In genomic region chr21:45420061-45420521, GRCh38 we compare ENCODE assay signal across 17 cellular contexts. TPM values are rescaled to one million over a fixed set of nuclear protein-coding genes. Genes with fewer than 3 reads are reported as not detected.
A peak's percentile ranks its signal among the peaks of the same experiment; 100 is the strongest.
DNase-seq lines count a peak whose midpoint lies in the region; ATAC-seq and TF ChIP-seq lines count a peak whose summit lies in the region.
"Had no signal": no experiment of that assay in that cellular context is flagged by ENCODE, and none has a peak within 500 bp of the region (broad histone marks: within the 10 kb centered on the region; RNA-seq: fewer than 3 reads in every experiment).

No MANE protein-coding gene starts in this region.

- TF ChIP-seq CTCF in heart left ventricle (IDR thresholded peaks at IDR 0.05): no peak
- TF ChIP-seq CTCF in uterus (IDR thresholded peaks at IDR 0.05): no peak

- peak overlapping the region; percentile 87 for H2BK5ac ChIP-seq in neuronal stem cell (ENCODE audit: low read length)

- peak overlapping the region; percentile 47 for H2AK5ac ChIP-seq in neuronal stem cell (ENCODE audit: low read depth, low read length)

- H3K4ac ChIP-seq in neuronal stem cell (ENCODE audit: low read length): no peak overlapping the region

- H3K23ac ChIP-seq in neuronal stem cell (ENCODE audit: low read depth, low read length, poor library complexity): peak overlapping the region; percentile 98

- H3K14ac ChIP-seq in neuronal stem cell (ENCODE audit: low read length): peak overlapping the region; percentile 97

- no peak overlapping the region for H2AFZ ChIP-seq in neuronal stem cell (ENCODE audit: low read length)

- H3K4me2 ChIP-seq in BLaER1 treated with 17β-estradiol and CSF1 and Interleukin-3, amounts not matched to agents 10 nM and 100 nM: peak overlapping the region in 9 of 11 experiments; percentile 29 to 66 (median 50); a peak in 15 of 22 replicates
- H3K4me2 ChIP-seq in neuronal stem cell (ENCODE audit: insufficient read depth, low read length, poor library complexity, severe bottlenecking): no peak overlapping the region

- no peak overlapping the region for H3K27ac ChIP-seq in BLaER1 treated with 17β-estradiol and CSF1 and Interleukin-3, amounts not matched to agents 10 nM and 100 nM
- H3K27ac ChIP-seq in heart left ventricle (peak overlapping the region in 11 of 12 donors; percentile 6 to 90 (median 63)), neuronal stem cell (replicated peaks; ENCODE audit: low read length) (no peak overlapping the region), uterus (no peak overlapping the region)

- no peak overlapping the region for H4K91ac ChIP-seq in neuronal stem cell (ENCODE audit: low read depth, low read length, poor library complexity)

- H2BK15ac ChIP-seq in neuronal stem cell (ENCODE audit: low read length): no peak overlapping the region

- H2BK12ac ChIP-seq in neuronal stem cell (ENCODE audit: low read length): no peak overlapping the region

- ATAC-seq in heart left ventricle: peak; percentile 68 to 80 (median 74)
- ATAC-seq in left colon: no peak
- ATAC-seq: activated CD4-positive, CD25-positive, alpha-beta regulatory T cell treated with anti-CD3 and anti-CD28 coated beads, Interleukin-2, amount 50 U/mL, for 24 hours had no signal

- no peak overlapping the region for H2BK120ac ChIP-seq in neuronal stem cell (ENCODE audit: low read depth, low read length)

- H3K9me3 ChIP-seq in BLaER1 treated with 17β-estradiol and CSF1 and Interleukin-3, amounts not matched to agents 10 nM and 100 nM (replicated peaks in 1 of 11): no peaks in the 10 kb centered on the region
- no peaks in the 10 kb centered on the region for H3K9me3 ChIP-seq in heart left ventricle
- H3K9me3 ChIP-seq in neuronal stem cell (replicated peaks in 1 of 2; ENCODE audit: control insufficient read depth in 2 of 2, insufficient read depth in 1 of 2, low read depth in 1 of 2, low read length in 2 of 2): peaks cover 0 to 2% of the 10 kb centered on the region in 2 donors
- H3K9me3 ChIP-seq in uterus: no peaks in the 10 kb centered on the region

- H3K36me3 ChIP-seq in BLaER1 treated with 17β-estradiol and CSF1 and Interleukin-3, amounts not matched to agents 10 nM and 100 nM: no peaks in the 10 kb centered on the region
- no peaks in the 10 kb centered on the region for H3K36me3 ChIP-seq in heart left ventricle
- peaks cover 0 to 6% of the 10 kb centered on the region in 2 donors for H3K36me3 ChIP-seq in neuronal stem cell (replicated peaks in 1 of 2; ENCODE audit: control insufficient read depth in 2 of 2, insufficient read depth in 2 of 2, low read length in 2 of 2)
- H3K36me3 ChIP-seq in uterus: no peaks in the 10 kb centered on the region

- intact Hi-C loops in heart left ventricle (cut with DNase I): no loop called here
- intact Hi-C loops in uterus (cut with DNase I; ENCODE audit: low total_unique reads): no loop called here
- intact Hi-C loops in left colon (cut with DNase I, micrococcal nuclease): no loop called here

- DNase-seq in SHP77 treated with DMSO at 0.1 percent for 48 hours (lab: John Stamatoyannopoulos, UW) (peak; percentile 2), heart left ventricle (peak; percentile 39 to 82 (median 71)), neuronal stem cell (ENCODE audit: low spot score) (no peak), SKM-1 treated with dmso at 0.1 percent for 144 hours (lab: John Stamatoyannopoulos, UW; ENCODE audit: unreplicated experiment) (no peak), uterus (no peak), NCI-H187 (lab: John Stamatoyannopoulos, UW) (no peak), left colon (no peak)
- DNase-seq: activated CD8-positive, alpha-beta memory T cell treated with anti-CD3 and anti-CD28 coated beads, Interleukin-2, amount 50 U/mL, for 48 hours; activated naive CD4-positive, alpha-beta T cell treated with anti-CD3 and anti-CD28 coated beads, Interleukin-2, amount 50 U/mL, for 16 hours; GOT3; immature natural killer cell; IMR-90; NCI-H1105 treated with DMSO at 0.1 percent for 48 hours; NCI-H524; stimulated activated naive CD4-positive, alpha-beta T cell treated with Interleukin-2 at 50 U/mL for 16 hours had no signal

- H3K27me3 ChIP-seq in BLaER1 treated with 17β-estradiol and CSF1 and Interleukin-3, amounts not matched to agents 10 nM and 100 nM: no peaks in the 10 kb centered on the region
- H3K27me3 ChIP-seq in heart left ventricle (no peaks in the 10 kb centered on the region), neuronal stem cell (ENCODE audit: control insufficient read depth in 3 of 3, insufficient read depth in 3 of 3, low read depth in 1 of 3, low read length in 3 of 3) (peaks cover 0 to 36% (median 0%) of the 10 kb centered on the region in 3 experiments), uterus (no peaks in the 10 kb centered on the region)

- 56 to 70% (median 60%) methylated on average over 4 to 26 of the region's 26 CpGs for WGBS in heart left ventricle, 4 donors
- WGBS in neuronal stem cell (ENCODE audit: extremely low coverage in 2 of 2, insufficient read length in 2 of 2, insufficient replicate concordance in 1 of 2), 2 donors: no CpG with 5 or more reads among the region's 26 CpGs

- 0 out of 22 replicates have a peak overlapping the region, but pooled peaks of 1 of the 11 experiments have one; percentile 33 for H3K9ac ChIP-seq in BLaER1 treated with 17β-estradiol and CSF1 and Interleukin-3, amounts not matched to agents 10 nM and 100 nM
- peak overlapping the region; percentile 24 for H3K9ac ChIP-seq in neuronal stem cell (ENCODE audit: low read depth, low read length, poor library complexity)

- H3K79me1 ChIP-seq in neuronal stem cell (ENCODE audit: low read depth, low read length): peaks cover 35% of the 10 kb centered on the region

- no peak overlapping the region for H4K8ac ChIP-seq in neuronal stem cell (ENCODE audit: low read depth, low read length)

- TF ChIP-seq POLR2A in heart left ventricle (IDR thresholded peaks at IDR 0.05): no peak
- no peak for TF ChIP-seq POLR2A in uterus (IDR thresholded peaks at IDR 0.05)

- H4K20me1 ChIP-seq in BLaER1 treated with 17β-estradiol and CSF1 and Interleukin-3, amounts not matched to agents 10 nM and 100 nM: peaks cover 0 to 22% (median 0%) of the 10 kb centered on the region in 11 experiments; a peak in 4 of 22 replicates

- peaks cover 0 to 20% (median 17%) of the 10 kb centered on the region in 10 experiments; a peak in 14 of 20 replicates for H3K4me1 ChIP-seq in BLaER1 treated with 17β-estradiol and CSF1 and Interleukin-3, amounts not matched to agents 10 nM and 100 nM
- peaks cover 0 to 51% (median 11%) of the 10 kb centered on the region in 12 donors for H3K4me1 ChIP-seq in heart left ventricle
- H3K4me1 ChIP-seq in neuronal stem cell (ENCODE audit: control insufficient read depth in 2 of 2, insufficient read depth in 1 of 2, low read depth in 1 of 2, low read length in 2 of 2): peaks cover 9 to 14% of the 10 kb centered on the region in 2 donors
- H3K4me1 ChIP-seq in uterus: no peaks in the 10 kb centered on the region

- peak overlapping the region; percentile 87 for H3K18ac ChIP-seq in neuronal stem cell (ENCODE audit: low read length)

- no peak overlapping the region for H3K4me3 ChIP-seq in BLaER1 treated with 17β-estradiol and CSF1 and Interleukin-3, amounts not matched to agents 10 nM and 100 nM
- H3K4me3 ChIP-seq in heart left ventricle (peak overlapping the region in 5 of 12 donors; percentile 1 to 24 (median 22)), neuronal stem cell (ENCODE audit: low read length in 2 of 2) (no peak overlapping the region), uterus (no peak overlapping the region)

RNA-seq across cellular contexts. Expression of gene COL18A1, which starts 15.1 kb away (rescaled TPM):
- total RNA-seq in heart left ventricle: 100 to 1,000 TPM in 2 of 9 donors, 10 to 100 TPM in 7; 31.7 to 109 (median 59.0) TPM
- polyA plus RNA-seq in heart left ventricle: 10 to 100 TPM; 38.9 to 65.6 TPM
- 42.5 TPM for polyA plus RNA-seq in neuronal stem cell (2013, experiment 1 of 2)
- polyA plus RNA-seq in neuronal stem cell (2013, experiment 2 of 2): 42.1 TPM
- total RNA-seq in uterus: 100 to 1,000 TPM in 3 of 4 donors, 10 to 100 TPM in 1; 73.0 to 223 (median 152) TPM
- total RNA-seq in left colon: 10 to 100 TPM; 10.6 to 17.0 TPM

Comparison
In these comparisons a context has a peak if more than half of its experiments do, and no peak if none do; other contexts are left out.
1. H3K27ac ChIP-seq: peak in heart left ventricle (11 of 12); none in BLaER1 treated with 17β-estradiol and CSF1 and Interleukin-3, amounts not matched to agents 10 nM and 100 nM (0 of 11), neuronal stem cell (single experiment) and uterus (0 of 2).
2. DNase-seq: peak in SHP77 treated with DMSO at 0.1 percent for 48 hours (single experiment) and heart left ventricle (5 of 5); none in neuronal stem cell (single experiment), SKM-1 treated with dmso at 0.1 percent for 144 hours (single experiment), uterus (0 of 2), NCI-H187 (0 of 2) and left colon (0 of 2).